Comparison of ENCODE assay signal across 16 cellular contexts in genomic region chr3:11226042-11226370, GRCh38. TPM values are rescaled to one million over a fixed set of nuclear protein-coding genes. Genes with fewer than 3 reads are reported as not detected.
DNase-seq lines count a peak whose midpoint lies in the region; ATAC-seq, FAIRE-seq and TF ChIP-seq lines count a peak whose summit lies in the region.
"Had no signal": no experiment of that assay in that cellular context is flagged by ENCODE, and none has a peak within 500 bp of the region (broad histone marks: within the 10 kb centered on the region; RNA-seq: fewer than 3 reads in every experiment).

No MANE protein-coding gene starts in this region.

- H3K36me3 ChIP-seq in PC-3 (ENCODE audit: low read depth, low read length) (no peaks in the 10 kb centered on the region), pancreas (no peaks in the 10 kb centered on the region), ovary (no peaks in the 10 kb centered on the region), HepG2 (replicated peaks in 1 of 2; ENCODE audit: control insufficient read depth in 1 of 2, insufficient read depth in 2 of 2, low read length in 2 of 2) (no peaks in the 10 kb centered on the region), OCI-LY7 (ENCODE audit: insufficient read depth, low read length) (no peaks in the 10 kb centered on the region)

- peak overlapping the region; percentile 94 for H3K4me2 ChIP-seq in PC-3 (ENCODE audit: low read length)
- H3K4me2 ChIP-seq in HepG2 (ENCODE audit: low read depth, low read length) = no peak overlapping the region
- H3K4me2 ChIP-seq in OCI-LY7 (ENCODE audit: low read length) = no peak overlapping the region; the same call in 1 of the 2 replicates

- TF ChIP-seq POLR2A in ovary (IDR thresholded peaks at IDR 0.05) = no peak
- TF ChIP-seq POLR2A in HepG2 (IDR thresholded peaks at IDR 0.05; ENCODE audit: insufficient read depth in 1 of 2, low read depth in 2 of 2, low read length in 2 of 2) = no peak

- peak overlapping the region; percentile 80 for H3K9ac ChIP-seq in PC-3 (ENCODE audit: low read length)
- H3K9ac ChIP-seq in HepG2 (ENCODE audit: insufficient read depth, low read depth, low read length) = no peak overlapping the region

- TSS peak; percentile 76 for BruUV-seq in PC-3 (replicated peaks; lab: Mats Ljungman, UMichigan)
- no TSS peak for BruUV-seq in HepG2 (replicated peaks; lab: Mats Ljungman, UMichigan)
- no TSS peak for BruUV-seq in OCI-LY7 (replicated peaks; lab: Mats Ljungman, UMichigan)

- H3K27ac ChIP-seq in PC-3 (ENCODE audit: low read length) (peak overlapping the region; percentile 93), pancreas (peak overlapping the region in 2 of 4 donors; percentile 46 to 50), ovary (no peak overlapping the region), HepG2 (ENCODE audit: extremely low read length, insufficient read depth, low read length) (no peak overlapping the region), OCI-LY7 (ENCODE audit: low read depth, low read length, poor library complexity, severe bottlenecking) (no peak overlapping the region)

- no peaks in the 10 kb centered on the region for H3K9me2 ChIP-seq in PC-3 (replicated peaks; ENCODE audit: low read length)
- no peaks in the 10 kb centered on the region for H3K9me2 ChIP-seq in OCI-LY7 (ENCODE audit: insufficient read depth, low read length)

- H4K20me1 ChIP-seq in PC-3 (ENCODE audit: low read length) (no peaks in the 10 kb centered on the region), HepG2 (ENCODE audit: insufficient read depth, low read length) (no peaks in the 10 kb centered on the region), OCI-LY7 (ENCODE audit: insufficient read depth, low read length) (no peaks in the 10 kb centered on the region)

- H2AFZ ChIP-seq in PC-3 (ENCODE audit: low read length) (peak overlapping the region; percentile 74), HepG2 (ENCODE audit: low read length) (no peak overlapping the region), OCI-LY7 (ENCODE audit: low read length) (no peak overlapping the region)

- H3K4me1 ChIP-seq in PC-3 (ENCODE audit: insufficient read depth, low read length) = peaks cover 32% of the 10 kb centered on the region
- H3K4me1 ChIP-seq in pancreas = no peaks in the 10 kb centered on the region
- H3K4me1 ChIP-seq in ovary (ENCODE audit: insufficient read depth) = no peaks in the 10 kb centered on the region
- no peaks in the 10 kb centered on the region for H3K4me1 ChIP-seq in HepG2 (ENCODE audit: insufficient read depth, low read length)
- no peaks in the 10 kb centered on the region for H3K4me1 ChIP-seq in OCI-LY7 (ENCODE audit: insufficient read depth, low read length, poor library complexity, severe bottlenecking)

- CTCF ChIA-PET in PC-3 (lab: Charles Lee) (no interaction called here), HepG2 (lab: Yijun Ruan, JAX; ENCODE audit: low intra/inter-chr PET ratio, low total read pairs) (no interaction called here), OCI-LY7 (lab: Charles Lee; ENCODE audit: unreplicated experiment) (interaction anchor here (0.5 kb wide), 1 partner anchor 101 kb away, joined by 3 read pairs; no protein-coding TSS in a partner anchor)

- H3K27me3 ChIP-seq in PC-3 (ENCODE audit: low read length) = no peaks in the 10 kb centered on the region
- H3K27me3 ChIP-seq in pancreas = no peaks in the 10 kb centered on the region
- H3K27me3 ChIP-seq in ovary = no peaks in the 10 kb centered on the region
- H3K27me3 ChIP-seq in HepG2 (ENCODE audit: control insufficient read depth in 1 of 2, insufficient read depth in 2 of 2, low read length in 2 of 2) = peaks cover 5 to 19% of the 10 kb centered on the region in 2 experiments; a peak in 4 of 5 replicates
- H3K27me3 ChIP-seq: dorsolateral prefrontal cortex, testis had no signal

- TF ChIP-seq CTCF in AG10803 (conservative IDR thresholded peaks at IDR 0.05; ENCODE audit: low read length) = no peak
- TF ChIP-seq CTCF in PC-3 (conservative IDR thresholded peaks at IDR 0.05; ENCODE audit: low read depth, low read length) = no peak
- TF ChIP-seq CTCF in epithelial cell of esophagus (IDR thresholded peaks at IDR 0.05; ENCODE audit: insufficient read depth, low read depth, low read length, missing control alignments) = no peak
- TF ChIP-seq CTCF in pancreas (IDR thresholded peaks at IDR 0.05) = no peak
- no peak for TF ChIP-seq CTCF in ovary (IDR thresholded peaks at IDR 0.05)
- no peak for TF ChIP-seq CTCF in HepG2 (CRISPR knock-in tag; IDR thresholded peaks at IDR 0.05)
- TF ChIP-seq CTCF in OCI-LY7 (conservative IDR thresholded peaks at IDR 0.05; ENCODE audit: low read length) = no peak

- ATAC-seq in PC-3 = no peak
- peak in 3 of 4 donors; percentile 55 to 65 (median 62) for ATAC-seq in pancreas
- ATAC-seq in HepG2 = no peak
- ATAC-seq in HG03045 (IDR thresholded peaks at IDR 0.05; ENCODE audit: unreplicated experiment) = no peak

- H3K79me2 ChIP-seq in PC-3 (ENCODE audit: low read length) (peaks cover 38% of the 10 kb centered on the region), HepG2 (ENCODE audit: insufficient read depth, low read length) (no peaks in the 10 kb centered on the region), OCI-LY7 (ENCODE audit: insufficient read depth, low read depth, low read length) (no peaks in the 10 kb centered on the region)

- no peak for TF ChIP-seq RAD21 in HepG2 (CRISPR knock-in tag; IDR thresholded peaks at IDR 0.05)

- in situ Hi-C loops in HepG2 (cut with HindIII; ENCODE audit: extremely low pct_ligation_motif_present, low pct_unique_long_range_greater_than_20kb) = no loop called here

- no peak for DNase-seq in AG10803 (ENCODE audit: low read depth)
- DNase-seq in PC-3 = no peak
- DNase-seq in epithelial cell of esophagus (ENCODE audit: low read depth) = no peak
- no peak for DNase-seq in pancreas
- DNase-seq in ovary = no peak
- DNase-seq in HepG2 (ENCODE audit: low spot score) = no peak
- DNase-seq in OCI-LY7 (ENCODE audit: low spot score) = no peak
- DNase-seq: activated CD8-positive, alpha-beta memory T cell treated with anti-CD3 and anti-CD28 coated beads, Interleukin-2, amount 50 U/mL, for 4 hours; DMS 273 treated with DMSO at 0.1 percent for 48 hours; immature natural killer cell; NCI-H2081; testis had no signal

- TF ChIP-seq EP300 in ovary (IDR thresholded peaks at IDR 0.05) (no peak), HepG2 (IDR thresholded peaks at IDR 0.05; ENCODE audit: low read depth in 2 of 2, low read length in 2 of 2) (no peak), HepG2 (CRISPR knock-in tag; IDR thresholded peaks at IDR 0.05; ENCODE audit: borderline replicate concordance) (no peak)

- H3K4me3 ChIP-seq in AG10803 (ENCODE audit: low read length) = peak overlapping the region; percentile 55
- H3K4me3 ChIP-seq in PC-3 (ENCODE audit: low read length) = peak overlapping the region; percentile 68
- peak overlapping the region; percentile 37 for H3K4me3 ChIP-seq in epithelial cell of esophagus (ENCODE audit: low read length)
- no peak overlapping the region for H3K4me3 ChIP-seq in pancreas
- H3K4me3 ChIP-seq in ovary = no peak overlapping the region
- no peak overlapping the region for H3K4me3 ChIP-seq in HepG2 (replicated peaks in 1 of 3; ENCODE audit: insufficient read depth in 1 of 3, low read depth in 2 of 3, low read length in 3 of 3)
- no peak overlapping the region for H3K4me3 ChIP-seq in OCI-LY7 (ENCODE audit: low read depth, low read length, poor library complexity, severe bottlenecking)
- H3K4me3 ChIP-seq: dorsolateral prefrontal cortex, testis had no signal

- H3K9me3 ChIP-seq in PC-3 (ENCODE audit: low read length) (no peaks in the 10 kb centered on the region), pancreas (no peaks in the 10 kb centered on the region), ovary (no peaks in the 10 kb centered on the region), HepG2 (ENCODE audit: low read length) (no peaks in the 10 kb centered on the region), OCI-LY7 (ENCODE audit: low read length) (no peaks in the 10 kb centered on the region)
- H3K9me3 ChIP-seq: testis had no signal

- 19 to 32% methylated on average over 6 of the region's 6 CpGs for WGBS in pancreas, 2 donors
- 83 to 86% (median 85%) methylated on average over 6 of the region's 6 CpGs for WGBS in ovary, 3 donors
- WGBS in HepG2 (ENCODE audit: low lambda C conversion rate) = 39% methylated on average over 6 of the region's 6 CpGs

- intact Hi-C loops in PC-3 (cut with micrococcal nuclease) (no loop called here), pancreas (cut with DNase I) (no loop called here), ovary (cut with DNase I) (loop anchor here in 1 of 4 donors (10.0 kb wide), 1 partner anchor 161 kb away; no protein-coding TSS in a partner anchor), HepG2 (cut with micrococcal nuclease; ENCODE audit: unreplicated experiment) (no loop called here), OCI-LY7 (cut with micrococcal nuclease; ENCODE audit: unreplicated experiment) (no loop called here)

- no peaks in the 10 kb centered on the region for H3F3A ChIP-seq in PC-3 (ENCODE audit: low read length, unreplicated experiment)

- POLR2A ChIA-PET in PC-3 (lab: Charles Lee; ENCODE audit: unreplicated experiment) = interaction anchor here (0.6 kb wide), 1 partner anchor 224 kb away, joined by 3 read pairs; no protein-coding TSS in a partner anchor
- POLR2A ChIA-PET in HepG2 (lab: Yijun Ruan, JAX) = no interaction called here
- POLR2A ChIA-PET in OCI-LY7 (lab: Charles Lee) = interaction anchor here (0.5 to 0.6 kb wide), 4 partner anchors 42 to 769 kb away, joined by 3 to 4 read pairs (median 3); no protein-coding TSS in a partner anchor

- FAIRE-seq in pancreas (lab: Jason Lieb, UNC) (no peak), HepG2 (lab: Jason Lieb, UNC) (no peak)
- FAIRE-seq: GM18507, H1 had no signal

RNA-seq across cellular contexts. Expression of gene ATG7, which starts 46.2 kb away (rescaled TPM):
- total RNA-seq in PC-3 (2014; rRNA removed) (33.2 and 36.5 TPM in 2 replicates), pancreas (10 to 100 TPM; 13.0 to 28.0 (median 16.6) TPM), ovary (10 to 100 TPM; 24.2 to 54.5 (median 37.4) TPM), HepG2 (2016; rRNA removed; fragmentation: Illumina TruSeq; extraction: Trizol) (22.1 and 31.4 TPM in 2 replicates), OCI-LY7 (2022) (28.4 and 28.6 TPM in 2 replicates)
- polyA plus RNA-seq in pancreas (1 to 10 TPM; 5.1 to 6.1 TPM), ovary (10 to 100 TPM; 10.2 to 46.6 TPM), HepG2 (2011; rRNA removed) (7.8 and 7.9 TPM in 2 replicates)
- total RNA-seq in HepG2 (2016; cell fraction: cytosol; rRNA removed; fragmentation: Illumina TruSeq; extraction: Trizol; ENCODE audit: low read depth) = 15.8 and 23.9 TPM in 2 replicates
- 23.4 and 25.5 TPM in 2 replicates for total RNA-seq in HepG2 (2016; cell fraction: insoluble cytoplasmic fraction; rRNA removed; fragmentation: Illumina TruSeq; extraction: Trizol)
- total RNA-seq in HepG2 (2016; cell fraction: membrane; rRNA removed; fragmentation: Illumina TruSeq; extraction: Trizol) = 12.2 and 17.6 TPM in 2 replicates
- total RNA-seq in HepG2 (2016; cell fraction: nucleus; rRNA removed; fragmentation: Illumina TruSeq; extraction: Trizol) = 30.5 and 30.8 TPM in 2 replicates
- 8.6 and 9.9 TPM in 2 replicates for polyA plus RNA-seq in HepG2 (2011; cell fraction: cytosol; rRNA removed)
- polyA plus RNA-seq in HepG2 (2011; cell fraction: nucleus; rRNA removed) = 8.8 and 12.1 TPM in 2 replicates
- polyA plus RNA-seq in HepG2 (2012) = 7.2 and 9.9 TPM in 2 replicates
- polyA plus RNA-seq in HepG2 (2016; cell fraction: cytosol; fragmentation: Illumina TruSeq; extraction: Trizol; ENCODE audit: low read depth) = 3.6 and 4.5 TPM in 2 replicates
- polyA plus RNA-seq in HepG2 (2016; cell fraction: insoluble cytoplasmic fraction; fragmentation: Illumina TruSeq; extraction: Trizol; ENCODE audit: low read depth) = 17.1 and 17.3 TPM in 2 replicates
- 5.1 and 5.2 TPM in 2 replicates for polyA plus RNA-seq in HepG2 (2016; cell fraction: membrane; fragmentation: Illumina TruSeq; extraction: Trizol; ENCODE audit: low read depth)
- 6.9 and 8.1 TPM in 2 replicates for polyA plus RNA-seq in HepG2 (2016; cell fraction: nucleus; fragmentation: Illumina TruSeq; extraction: Trizol; ENCODE audit: insufficient read depth, low read depth)
- 20.6 and 45.9 TPM in 2 replicates for polyA minus RNA-seq in HepG2 (2011; rRNA and poly(A)+ RNA removed; ENCODE audit: low replicate concordance)
- polyA minus RNA-seq in HepG2 (2011; cell fraction: cytosol; rRNA and poly(A)+ RNA removed) = 9.0 and 9.6 TPM in 2 replicates
- polyA minus RNA-seq in HepG2 (2011; cell fraction: nucleus; rRNA and poly(A)+ RNA removed) = 28.8 and 42.5 TPM in 2 replicates
- total RNA-seq in OCI-LY7 (2014; rRNA removed; shearing (Covaris generic)) = 18.8 and 21.7 TPM in 2 replicates

Comparison
In these comparisons a context has a peak if more than half of its experiments do, and no peak if none do; other contexts are left out.
1. H3K4me3 ChIP-seq: peak in AG10803 (single experiment), PC-3 (single experiment) and epithelial cell of esophagus (single experiment); none in pancreas (0 of 4), ovary (single experiment), HepG2 (0 of 3) and OCI-LY7 (single experiment).
2. ATAC-seq: peak in pancreas (3 of 4); none in PC-3 (single experiment), HepG2 (single experiment) and HG03045 (single experiment).